In genomic region chr9:120438111-120438510, GRCh38 we compare ENCODE assay signal across 12 cellular contexts.
DNase-seq lines count a peak whose midpoint lies in the region; ATAC-seq and TF ChIP-seq lines count a peak whose summit lies in the region.
"Had no signal": no experiment of that assay in that cellular context is flagged by ENCODE, and none has a peak within 500 bp of the region (broad histone marks: within the 10 kb centered on the region; RNA-seq: fewer than 3 reads in every experiment).

No MANE protein-coding gene starts in this region.

- DNase-seq in GF-D8 (lab: John Stamatoyannopoulos, UW), result peak; percentile 25
- DNase-seq in MV-4-11 (lab: John Stamatoyannopoulos, UW), result peak; percentile 20
- DNase-seq in dermis blood vessel endothelial cell, result peak; percentile 69
- no peak for DNase-seq in mucosa of descending colon
- DNase-seq: KG1, NCI-H2107, substantia nigra had no signal

- peak; percentile 27 for ATAC-seq in mucosa of descending colon
- no peak for ATAC-seq in GM21825 (IDR thresholded peaks at IDR 0.05; ENCODE audit: unreplicated experiment)
- ATAC-seq in HG03196 (IDR thresholded peaks at IDR 0.05; ENCODE audit: unreplicated experiment), result no peak
- no peak for ATAC-seq in HG03039 (IDR thresholded peaks at IDR 0.05; ENCODE audit: unreplicated experiment)
- ATAC-seq: sciatic nerve had no signal

- intact Hi-C loops in mucosa of descending colon (cut with DNase I, micrococcal nuclease), result no loop called here

- TF ChIP-seq CTCF in mucosa of descending colon (IDR thresholded peaks at IDR 0.05), result no peak

- no peaks in the 10 kb centered on the region for H3K9me3 ChIP-seq in mucosa of descending colon

- H3K4me1 ChIP-seq in mucosa of descending colon (ENCODE audit: low read depth), result no peaks in the 10 kb centered on the region

- no peak overlapping the region for H3K4me3 ChIP-seq in mucosa of descending colon
- H3K4me3 ChIP-seq: SK-N-MC had no signal

- no peaks in the 10 kb centered on the region for H3K36me3 ChIP-seq in mucosa of descending colon (ENCODE audit: low read depth)

Comparison
In these comparisons a context has a peak if more than half of its experiments do, and no peak if none do; other contexts are left out.
1. DNase-seq: peak in GF-D8 (single experiment), MV-4-11 (single experiment) and dermis blood vessel endothelial cell (single experiment); none in mucosa of descending colon (0 of 3).